In genomic region chr2:203659650-203660049, GRCh38 we compare ENCODE assay signal across 12 cellular contexts. TPM values are rescaled to one million over a fixed set of nuclear protein-coding genes. Genes with fewer than 3 reads are reported as not detected.
A peak's percentile ranks its signal among the peaks of the same experiment; 100 is the strongest.
DNase-seq lines count a peak whose midpoint lies in the region; ATAC-seq and TF ChIP-seq lines count a peak whose summit lies in the region.
"Had no signal": no experiment of that assay in that cellular context is flagged by ENCODE, and none has a peak within 500 bp of the region (broad histone marks: within the 10 kb centered on the region; RNA-seq: fewer than 3 reads in every experiment).

No MANE protein-coding gene starts in this region.

- no peaks in the 10 kb centered on the region for H3K36me3 ChIP-seq in Peyer's patch
- H3K36me3 ChIP-seq: brain microvascular endothelial cell had no signal

- no peak overlapping the region for H3K4me3 ChIP-seq in Peyer's patch

- no peak for TF ChIP-seq POLR2A in Peyer's patch (IDR thresholded peaks at IDR 0.05)

- no peak overlapping the region for H3K27ac ChIP-seq in Peyer's patch
- H3K27ac ChIP-seq: brain microvascular endothelial cell had no signal

- no peaks in the 10 kb centered on the region for H3K27me3 ChIP-seq in Peyer's patch
- H3K27me3 ChIP-seq: brain microvascular endothelial cell had no signal

- peaks cover 0 to 16% (median 0%) of the 10 kb centered on the region in 4 donors for H3K4me1 ChIP-seq in Peyer's patch

- DNase-seq in CD1c-positive myeloid dendritic cell (ENCODE audit: extremely low spot score) (peak; percentile 68), SIG-M5 treated with dmso at 0.1 percent for 504 hours (lab: John Stamatoyannopoulos, UW; ENCODE audit: unreplicated experiment) (peak; percentile 99), AG20443 (ENCODE audit: low spot score) (no peak), Peyer's patch (no peak), DMS114 treated with DMSO at 0.1 percent for 48 hours (lab: John Stamatoyannopoulos, UW; ENCODE audit: unreplicated experiment) (no peak), NCI-H1436 (lab: John Stamatoyannopoulos, UW) (no peak)
- DNase-seq: activated CD8-positive, alpha-beta memory T cell treated with anti-CD3 and anti-CD28 coated beads, Interleukin-2, amount 50 U/mL, for 48 hours; brain microvascular endothelial cell; NCI-H1436 treated with DMSO at 0.1 percent for 48 hours had no signal

- no peak for TF ChIP-seq CTCF in Peyer's patch (IDR thresholded peaks at IDR 0.05)

- H3K9me3 ChIP-seq in Peyer's patch: no peaks in the 10 kb centered on the region

- ATAC-seq in GM19452 (IDR thresholded peaks at IDR 0.05; ENCODE audit: unreplicated experiment): peak; percentile 61
- ATAC-seq in HG03103 (IDR thresholded peaks at IDR 0.05; ENCODE audit: low read depth, unreplicated experiment): peak; percentile 81
- ATAC-seq: Right ventricle myocardium inferior had no signal

RNA-seq across cellular contexts. Expression of gene CD28, which starts 46.8 kb away (rescaled TPM):
- total RNA-seq in Peyer's patch: 1 to 10 TPM in 1 of 4 donors, under 1 TPM in 3; 0.53 to 5.0 (median 0.76) TPM

Comparison
In these comparisons a context has a peak if more than half of its experiments do, and no peak if none do; other contexts are left out.
1. DNase-seq: peak in CD1c-positive myeloid dendritic cell (single experiment) and SIG-M5 treated with dmso at 0.1 percent for 504 hours (single experiment); none in AG20443 (single experiment), Peyer's patch (0 of 3), DMS114 treated with DMSO at 0.1 percent for 48 hours (single experiment) and NCI-H1436 (single experiment).